8 cellular contexts compared by ENCODE assay signal in the genomic region with DNA sequence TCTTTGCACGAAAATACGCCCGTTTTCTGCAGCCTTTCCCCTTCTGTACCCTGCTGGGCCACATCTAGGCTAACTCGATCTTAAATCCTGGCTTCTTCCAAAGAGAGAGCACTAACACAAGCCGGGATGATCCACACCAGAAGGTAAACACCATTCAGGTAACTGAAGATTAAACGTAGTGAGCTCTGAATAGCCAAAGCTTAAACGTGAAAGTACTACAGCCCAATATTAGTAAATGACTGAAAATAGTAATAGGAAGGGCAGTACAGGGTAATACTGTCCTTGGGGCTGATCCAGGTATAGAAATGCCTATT. TPM values are rescaled to one million over a fixed set of nuclear protein-coding genes. Genes with fewer than 3 reads are reported as not detected.
A peak's percentile ranks its signal among the peaks of the same experiment; 100 is the strongest.
DNase-seq lines count a peak whose midpoint lies in the region; ATAC-seq and TF ChIP-seq lines count a peak whose summit lies in the region.

No MANE protein-coding gene starts in this region.

- in situ Hi-C loops in GM13976 (cut with MboI; ENCODE audit: low sequenced_read_pairs, unreplicated experiment) = no loop called here

- TF ChIP-seq CTCF in GM13976 (IDR thresholded peaks at IDR 0.05; ENCODE audit: borderline replicate concordance, control extremely low read depth, extremely low read depth, insufficient read depth, missing control alignments) = no peak
- no peak for TF ChIP-seq CTCF in RWPE2 (IDR thresholded peaks at IDR 0.05; ENCODE audit: poor library complexity, severe bottlenecking)
- TF ChIP-seq CTCF in fibroblast of mammary gland (conservative IDR thresholded peaks at IDR 0.05; ENCODE audit: control insufficient read depth, insufficient read depth, low read depth, low read length) = no peak
- no peak for TF ChIP-seq CTCF in progenitor cell of endocrine pancreas (IDR thresholded peaks at IDR 0.05; ENCODE audit: unreplicated experiment)

- no peaks in the 10 kb centered on the region for H3K27me3 Mint-ChIP-seq in progenitor cell of endocrine pancreas

- DNase-seq in GM13976 (ENCODE audit: low spot score) = peak; percentile 24
- DNase-seq in RWPE2 (ENCODE audit: low spot score) = no peak
- DNase-seq in fibroblast of mammary gland (ENCODE audit: low read depth) = no peak
- no peak for DNase-seq in progenitor cell of endocrine pancreas (ENCODE audit: low spot score, unreplicated experiment)
- no peak for DNase-seq in activated CD4-positive, alpha-beta T cell treated with anti-CD3 and anti-CD28 coated beads for 4 hours
- DNase-seq in H4 (ENCODE audit: low spot score) = no peak

- H3K36me3 ChIP-seq in RWPE2 (ENCODE audit: low read depth) = peaks cover 25% of the 10 kb centered on the region

- H3K9me3 ChIP-seq in RWPE2 (ENCODE audit: severe bottlenecking) = no peaks in the 10 kb centered on the region

- ATAC-seq in RWPE2 (ENCODE audit: low read depth) = no peak; the same call in 1 of the 3 replicates
- ATAC-seq in HG02870 (IDR thresholded peaks at IDR 0.05; ENCODE audit: unreplicated experiment) = no peak
- ATAC-seq in GM21576 (IDR thresholded peaks at IDR 0.05; ENCODE audit: unreplicated experiment) = no peak

- H3K27ac Mint-ChIP-seq in progenitor cell of endocrine pancreas = peak overlapping the region; percentile 98

- peaks cover 3% of the 10 kb centered on the region for H3K4me1 ChIP-seq in RWPE2 (ENCODE audit: insufficient read depth, poor library complexity, severe bottlenecking)

- peak overlapping the region; percentile 90 for H3K27ac ChIP-seq in RWPE2 (ENCODE audit: poor library complexity, severe bottlenecking)

- H3K4me1 Mint-ChIP-seq in progenitor cell of endocrine pancreas (ENCODE audit: low read depth) = peaks cover 14% of the 10 kb centered on the region

- H3K27me3 ChIP-seq in RWPE2 (ENCODE audit: insufficient read depth, poor library complexity, severe bottlenecking) = no peaks in the 10 kb centered on the region

- peak overlapping the region; percentile 86 for H3K4me3 Mint-ChIP-seq in progenitor cell of endocrine pancreas (ENCODE audit: low read depth)

- no peaks in the 10 kb centered on the region for H3K9me3 Mint-ChIP-seq in progenitor cell of endocrine pancreas (ENCODE audit: low read depth)

- H3K36me3 Mint-ChIP-seq in progenitor cell of endocrine pancreas (ENCODE audit: insufficient read depth) = peaks cover 5% of the 10 kb centered on the region

- H3K4me3 ChIP-seq in RWPE2 (ENCODE audit: severe bottlenecking) = peak overlapping the region; percentile 42
- H3K4me3 ChIP-seq in fibroblast of mammary gland (ENCODE audit: control insufficient read depth, low read depth, low read length) = peak overlapping the region; percentile 71

RNA-seq across cellular contexts. Expression of a gene that starts 0.4 kb away (rescaled TPM):
- 61.3 and 64.1 TPM in 2 replicates for total RNA-seq in progenitor cell of endocrine pancreas
- 25.3 and 42.4 TPM in 2 replicates for total RNA-seq in H4 (2014; rRNA removed; shearing (Covaris generic))

RNA-seq across cellular contexts. Expression of a gene that starts 7.7 kb away (rescaled TPM):
- total RNA-seq in progenitor cell of endocrine pancreas = 67.9 and 71.5 TPM in 2 replicates
- 43.1 and 52.7 TPM in 2 replicates for total RNA-seq in H4 (2014; rRNA removed; shearing (Covaris generic))

RNA-seq across cellular contexts. Expression of a gene that starts 9.9 kb away (rescaled TPM):
- total RNA-seq in progenitor cell of endocrine pancreas = 39.9 and 42.0 TPM in 2 replicates
- total RNA-seq in H4 (2014; rRNA removed; shearing (Covaris generic)) = 1.8 and 2.2 TPM in 2 replicates

RNA-seq across cellular contexts. Expression of a gene that starts 10.0 kb away (rescaled TPM):
- total RNA-seq in progenitor cell of endocrine pancreas = 32.2 and 34.8 TPM in 2 replicates
- total RNA-seq in H4 (2014; rRNA removed; shearing (Covaris generic)) = 9.2 and 10.7 TPM in 2 replicates

RNA-seq across cellular contexts. Expression of a gene that starts 14.7 kb away (rescaled TPM):
- total RNA-seq in progenitor cell of endocrine pancreas = 127 and 140 TPM in 2 replicates
- total RNA-seq in H4 (2014; rRNA removed; shearing (Covaris generic)) = 86.8 and 93.9 TPM in 2 replicates

Comparison
In these comparisons a context has a peak if more than half of its experiments do, and no peak if none do; other contexts are left out.
1. RNA of a gene that starts 9.9 kb away (total RNA-seq): 39.9 to 42.0 TPM in progenitor cell of endocrine pancreas; 1.8 to 2.2 TPM in H4; every median in the first group is over 10 times any median in the second.